Comparison of ENCODE assay signal across 8 cellular contexts in the genomic region with DNA sequence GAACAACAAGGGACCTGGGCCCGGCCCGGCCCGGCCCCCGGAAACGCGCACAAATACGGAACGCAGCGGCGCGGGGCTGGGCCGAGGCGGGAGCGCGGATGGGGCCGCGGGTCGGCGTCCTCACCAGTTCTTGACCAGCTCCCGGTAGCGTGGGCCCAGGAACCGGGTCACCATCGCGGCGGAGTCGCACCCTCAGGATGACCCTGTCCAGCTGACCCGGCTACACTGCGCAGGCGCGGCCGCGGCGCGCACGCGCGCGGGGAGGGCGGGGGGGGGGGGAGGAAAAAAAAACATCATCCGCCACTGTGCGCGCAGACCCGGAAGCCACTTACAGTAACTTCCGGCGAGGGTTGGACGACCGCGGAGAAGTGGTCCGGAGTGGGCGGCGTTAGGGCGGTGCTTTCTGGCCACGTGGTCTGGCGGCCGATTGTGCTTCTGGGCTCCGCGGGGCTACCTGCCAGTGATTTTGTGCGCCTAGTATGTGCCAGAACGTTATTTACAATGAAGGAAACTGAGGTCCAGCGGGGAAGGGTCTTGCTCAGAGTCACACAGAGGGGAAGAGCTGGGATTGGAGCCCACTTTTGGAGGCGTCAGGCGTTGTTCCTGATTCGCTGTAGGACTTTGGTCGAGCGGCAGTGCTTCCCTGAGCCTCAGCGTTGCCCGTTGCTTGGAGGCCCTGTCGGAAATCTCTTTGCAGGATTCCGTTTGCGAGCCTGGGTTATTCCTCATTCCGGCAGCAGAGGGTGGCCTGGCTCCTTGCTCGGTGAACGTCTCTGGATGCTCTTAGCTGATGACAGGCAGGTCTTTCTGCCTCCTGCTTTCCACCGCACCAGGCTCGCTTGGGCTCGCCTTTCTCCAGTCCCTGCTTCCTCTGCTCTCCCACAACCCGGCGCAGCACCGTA. TPM values are rescaled to one million over a fixed set of nuclear protein-coding genes. Genes with fewer than 3 reads are reported as not detected.
DNase-seq lines count a peak whose midpoint lies in the region; ATAC-seq, FAIRE-seq and TF ChIP-seq lines count a peak whose summit lies in the region.

A gene (minus strand): TSS at position 227 of the 902 bp plus-strand sequence. CDS start 53 bp downstream, at position 174.

- CTCF ChIA-PET in BJ (lab: Yijun Ruan, JAX), result interaction anchor here (0.7 to 2.6 kb wide), 12 partner anchors 12 to 191 kb away, joined by 3 to 18 read pairs (median 4); a partner anchor contains a TSS

- peak; percentile 74 for TF ChIP-seq CTCF in BJ (IDR thresholded peaks at IDR 0.05; ENCODE audit: insufficient read depth, low read depth, low read length)

- peak within 1 kb of the TSS; percentile 98 for H3K27ac ChIP-seq in cingulate gyrus (ENCODE audit: low read depth, low read length)

- FAIRE-seq in GM19239 (lab: Jason Lieb, UNC), result peak; percentile 95

- H3K4me3 ChIP-seq in BJ (ENCODE audit: low read depth, low read length), result peak within 1 kb of the TSS; percentile 99

- no peaks in the 10 kb centered on the region for H3K27me3 ChIP-seq in BJ (ENCODE audit: control insufficient read depth, insufficient read depth, low read length)

- ATAC-seq in HG03457 (IDR thresholded peaks at IDR 0.05; ENCODE audit: unreplicated experiment), result peak; percentile 52

- POLR2A ChIA-PET in BJ (lab: Charles Lee), result no interaction called here

- peaks cover 10% of the 10 kb centered on the region for H3K36me3 ChIP-seq in BJ (ENCODE audit: control insufficient read depth, insufficient read depth, low read length)

- DNase-seq in BJ (ENCODE audit: low read depth), result peak; percentile 81
- peak; percentile 97 for DNase-seq in GM19239 (ENCODE audit: insufficient read length, low spot score)
- peak; percentile 91 for DNase-seq in NCI-H524 treated with DMSO at 0.1 percent for 48 hours (lab: John Stamatoyannopoulos, UW)
- peak; percentile 90 to 93 for DNase-seq in activated CD4-positive, alpha-beta T cell treated with anti-CD3 and anti-CD28 coated beads for 4 hours
- peak; percentile 96 for DNase-seq in kidney tubule cell (ENCODE audit: low spot score)
- DNase-seq in stimulated activated CD4-positive, alpha-beta T cell treated with anti-CD3 and anti-CD28 coated beads, Interleukin-1b, Interleukin-23, amount 100 ng/mL, for 24 hours (ENCODE audit: low read depth in 4 of 4, low spot score in 1 of 4), result peak; percentile 78 to 93 (median 87)

RNA-seq across cellular contexts. Expression of the gene that starts here (rescaled TPM):
- polyA plus RNA-seq in BJ (2011; rRNA removed), result 177 and 213 TPM in 2 replicates
- polyA minus RNA-seq in BJ (2011; rRNA and poly(A)+ RNA removed), result 20.0 and 30.9 TPM in 2 replicates

Comparison
In these comparisons a context has a peak if more than half of its experiments do, and no peak if none do; other contexts are left out.
1. Peak in every context shown above with its lines: DNase-seq, ATAC-seq, H3K4me3 ChIP-seq and H3K27ac ChIP-seq.